Comparison of ENCODE assay signal across 26 cellular contexts in genomic region chr18:49999128-49999527, GRCh38.
"Had no signal": no experiment of that assay in that cellular context is flagged by ENCODE, and none has a peak within 500 bp of the region (broad histone marks: within the 10 kb centered on the region; RNA-seq: fewer than 3 reads in every experiment).

No MANE protein-coding gene starts in this region.

- H3K27me3 Mint-ChIP-seq: dendritic cell treated with granulocyte-macrophage colony-stimulating factor and Interleukin-4, amounts not matched to agents 40 ng/mL and 50 ng/mL, for 4 days; progenitor cell of endocrine pancreas had no signal

- H3K36me3 ChIP-seq: colonic mucosa, esophagus muscularis mucosa, neutrophil, pancreas, tibial artery had no signal

- H3K27me3 ChIP-seq: colonic mucosa, esophagus muscularis mucosa, pancreas, testis, tibial artery had no signal

- H3K4me1 ChIP-seq: colonic mucosa, esophagus muscularis mucosa, foreskin keratinocyte, pancreas, tibial artery had no signal

- H3K9me3 Mint-ChIP-seq: dendritic cell treated with granulocyte-macrophage colony-stimulating factor and Interleukin-4, amounts not matched to agents 40 ng/mL and 50 ng/mL, for 4 days; endodermal cell; immature natural killer cell; memory B cell; natural killer cell; stimulated activated effector memory CD8-positive, alpha-beta T cell treated with anti-CD3 and anti-CD28 coated beads, Interleukin-12 subunit alpha, Interleukin-12 subunit beta, amount 100 ng/mL, for 72 hours; type B pancreatic cell had no signal

- H3K27ac Mint-ChIP-seq: dendritic cell treated with granulocyte-macrophage colony-stimulating factor and Interleukin-4, amounts not matched to agents 40 ng/mL and 50 ng/mL, for 4 days; endodermal cell; immature natural killer cell; memory B cell; natural killer cell; progenitor cell of endocrine pancreas; stimulated activated effector memory CD8-positive, alpha-beta T cell treated with anti-CD3 and anti-CD28 coated beads, Interleukin-12 subunit alpha, Interleukin-12 subunit beta, amount 100 ng/mL, for 72 hours; type B pancreatic cell had no signal

- H3K36me3 Mint-ChIP-seq: immature natural killer cell; natural killer cell; stimulated activated effector memory CD8-positive, alpha-beta T cell treated with anti-CD3 and anti-CD28 coated beads, Interleukin-12 subunit alpha, Interleukin-12 subunit beta, amount 100 ng/mL, for 72 hours had no signal

- H3K4me3 ChIP-seq: colonic mucosa, esophagus muscularis mucosa, lung, pancreas, testis, tibial artery had no signal

- ATAC-seq: foreskin keratinocyte; left colon; left ventricle myocardium superior; natural killer cell; sciatic nerve; stimulated activated effector memory CD8-positive, alpha-beta T cell treated with anti-CD3 and anti-CD28 coated beads, Interleukin-12 subunit alpha, Interleukin-12 subunit beta, amount 100 ng/mL, for 72 hours; stimulated activated naive CD8-positive, alpha-beta T cell treated with anti-CD3 and anti-CD28 coated beads, Interleukin-15, Interleukin-2, amounts not matched to agents 100 U/mL and 50 U/mL, for 24 hours had no signal

- H3K9me3 ChIP-seq: colonic mucosa, esophagus muscularis mucosa, neutrophil, pancreas, testis, tibial artery had no signal

- H3K4me3 Mint-ChIP-seq: dendritic cell treated with granulocyte-macrophage colony-stimulating factor and Interleukin-4, amounts not matched to agents 40 ng/mL and 50 ng/mL, for 4 days; endodermal cell; immature natural killer cell; memory B cell; natural killer cell; stimulated activated effector memory CD8-positive, alpha-beta T cell treated with anti-CD3 and anti-CD28 coated beads, Interleukin-12 subunit alpha, Interleukin-12 subunit beta, amount 100 ng/mL, for 72 hours; type B pancreatic cell had no signal

- H3K4me1 Mint-ChIP-seq: immature natural killer cell; natural killer cell; stimulated activated effector memory CD8-positive, alpha-beta T cell treated with anti-CD3 and anti-CD28 coated beads, Interleukin-12 subunit alpha, Interleukin-12 subunit beta, amount 100 ng/mL, for 72 hours had no signal

- H3K27ac ChIP-seq: colonic mucosa, esophagus muscularis mucosa, foreskin keratinocyte, neutrophil, pancreas, tibial artery had no signal

- FAIRE-seq: pancreas had no signal

- DNase-seq: colonic mucosa; effector CD8-positive, alpha-beta T cell; endodermal cell; foreskin keratinocyte; immature natural killer cell; islet precursor cell; kidney glomerular epithelial cell; left colon; left ventricle myocardium superior; natural killer cell; pancreas; stimulated activated CD4-positive, alpha-beta T cell treated with anti-CD3 and anti-CD28 coated beads, Interleukin-2, amount 100 ng/mL, for 24 hours; stimulated activated CD4-positive, alpha-beta T cell treated with anti-CD3 and anti-CD28 coated beads, Interleukin-4, amount 100 ng/mL, for 24 hours; stimulated activated naive CD8-positive, alpha-beta T cell treated with anti-CD3 and anti-CD28 coated beads, Interleukin-15, Interleukin-2, amounts not matched to agents 100 U/mL and 50 U/mL, for 24 hours; substantia nigra; testis; tibial artery had no signal
